Comparison of ENCODE assay signal across 32 cellular contexts in the genomic region with DNA sequence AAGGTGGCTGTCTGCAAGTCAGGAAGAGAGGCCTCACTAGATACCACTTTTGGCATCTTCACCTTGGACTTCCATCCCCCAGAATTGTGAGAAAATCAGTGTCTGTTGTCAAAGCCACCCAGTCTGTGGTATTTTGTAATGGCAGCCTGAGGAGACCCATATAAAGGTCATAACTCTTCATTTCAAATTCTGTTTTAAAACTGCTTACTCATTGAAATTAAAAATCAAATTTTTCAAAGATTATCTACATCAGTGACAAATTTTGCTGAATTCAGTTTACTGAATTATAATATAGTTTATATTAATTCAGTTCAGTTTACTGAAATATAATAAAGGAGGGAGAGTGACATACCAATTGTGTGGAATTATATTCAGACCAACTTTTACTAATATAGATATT.
"Had no signal": no experiment of that assay in that cellular context is flagged by ENCODE, and none has a peak within 500 bp of the region (broad histone marks: within the 10 kb centered on the region; RNA-seq: fewer than 3 reads in every experiment).

No MANE protein-coding gene starts in this region.

- FAIRE-seq: colon, endothelial cell of umbilical vein, frontal cortex had no signal

- H3K36me3 ChIP-seq: adrenal gland, esophagus squamous epithelium, WERI-Rb-1 had no signal

- ATAC-seq: activated CD4-positive, CD25-positive, alpha-beta regulatory T cell treated with anti-CD3 and anti-CD28 coated beads, Interleukin-2, amount 50 U/mL, for 24 hours; activated CD8-positive, alpha-beta T cell treated with anti-CD3 and anti-CD28 coated beads for 36 hours; activated naive CD8-positive, alpha-beta T cell treated with anti-CD3 and anti-CD28 coated beads, Interleukin-2, amount 50 U/mL, for 24 hours; body of pancreas; effector memory CD8-positive, alpha-beta T cell had no signal

- DNase-seq: activated B cell treated with CpG ODN at 0.5 μM for 24 hours; activated CD4-positive, alpha-beta T cell treated with anti-CD3 and anti-CD28 coated beads for 48 hours; activated CD4-positive, alpha-beta T cell treated with anti-CD3 and anti-CD28 coated beads, Interleukin-2, amount 50 U/mL, for 1 hour; activated CD4-positive, alpha-beta T cell treated with anti-CD3 and anti-CD28 coated beads, Interleukin-2, amount 50 U/mL, for 48 hours; activated CD8-positive, alpha-beta memory T cell treated with anti-CD3 and anti-CD28 coated beads for 24 hours; activated CD8-positive, alpha-beta T cell treated with anti-CD3 and anti-CD28 coated beads for 36 hours; activated effector memory CD4-positive, alpha-beta T cell treated with anti-CD3 and anti-CD28 coated beads, Interleukin-2, amount 50 U/mL, for 16 hours; activated naive CD4-positive, alpha-beta T cell treated with anti-CD3 and anti-CD28 coated beads for 36 hours; activated naive CD8-positive, alpha-beta T cell treated with anti-CD3 and anti-CD28 coated beads for 36 hours; activated naive CD8-positive, alpha-beta T cell treated with anti-CD3 and anti-CD28 coated beads, Interleukin-2, amount 50 U/mL, for 24 hours; activated T-cell treated with anti-CD3 and anti-CD28 coated beads, Interleukin-2, amount 50 U/mL, for 1 hour; activated T-cell treated with anti-CD3 and anti-CD28 coated beads, Interleukin-2, amount 50 U/mL, for 48 hours; adrenal gland; amygdala; aorta; body of pancreas; caudate nucleus; cortex of kidney; dermis blood vessel endothelial cell; effector CD4-positive, alpha-beta T cell; effector memory CD8-positive, alpha-beta T cell; esophagus squamous epithelium; foreskin fibroblast; head of caudate nucleus; hippocampal formation; T1000; WERI-Rb-1 had no signal

- H3K27me3 ChIP-seq: adrenal gland, body of pancreas, esophagus squamous epithelium had no signal

- H3K27ac ChIP-seq: adrenal gland, body of pancreas, epithelial cell of prostate, esophagus squamous epithelium, WERI-Rb-1 had no signal

- H3K4me1 ChIP-seq: adrenal gland, body of pancreas, esophagus squamous epithelium had no signal

- H3K9me3 ChIP-seq: adrenal gland, body of pancreas, esophagus squamous epithelium had no signal

- H3K4me3 ChIP-seq: adrenal gland, body of pancreas, esophagus squamous epithelium had no signal
